Comparison of ENCODE assay signal across 8 cellular contexts in the genomic region with DNA sequence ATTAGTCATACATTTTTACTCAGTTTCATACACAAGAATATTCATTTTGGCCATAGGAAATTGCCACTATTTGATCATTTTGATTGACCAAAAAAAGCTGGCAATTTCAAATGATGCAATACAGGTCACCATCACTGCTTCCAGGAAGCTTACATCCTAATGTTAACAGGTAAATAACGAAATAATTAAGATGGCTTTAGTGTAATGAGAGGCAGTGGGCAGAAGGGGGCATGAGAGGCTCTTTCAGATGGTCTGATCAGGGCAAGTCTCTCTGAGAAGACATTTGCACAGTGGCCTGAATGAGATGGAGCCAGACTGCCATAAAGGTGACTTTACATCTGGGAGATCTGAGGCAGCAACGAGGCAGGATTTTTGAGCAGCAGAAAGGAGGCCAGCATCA.
A peak's percentile ranks its signal among the peaks of the same experiment; 100 is the strongest.
DNase-seq lines count a peak whose midpoint lies in the region; ATAC-seq and TF ChIP-seq lines count a peak whose summit lies in the region.

No MANE protein-coding gene starts in this region.

- no peak overlapping the region for H3K27ac Mint-ChIP-seq in CD4-positive, alpha-beta T cell
- H3K27ac Mint-ChIP-seq in WTC11, result no peak overlapping the region

- peak in 4 of 10 experiments; percentile 1 to 4 (median 1) for DNase-seq in CD4-positive, alpha-beta T cell
- peak; percentile 79 for DNase-seq in NCI-H2081 treated with DMSO at 0.1 percent for 48 hours (lab: John Stamatoyannopoulos, UW)
- peak; percentile 71 for DNase-seq in WTC11 (ENCODE audit: low spot score)
- DNase-seq in fibroblast of gingiva (ENCODE audit: low read depth), result peak; percentile 29
- no peak for DNase-seq in omental fat pad (ENCODE audit: low spot score)
- no peak for DNase-seq in NCI-H128 (lab: John Stamatoyannopoulos, UW; ENCODE audit: unreplicated experiment)

- ATAC-seq in CD4-positive, alpha-beta T cell (ENCODE audit: poor library complexity), result peak; percentile 37
- ATAC-seq in GM18873 (IDR thresholded peaks at IDR 0.05; ENCODE audit: low FRiP score, unreplicated experiment) (peak; percentile 51), HG03039 (IDR thresholded peaks at IDR 0.05; ENCODE audit: unreplicated experiment) (peak; percentile 70), WTC11 (peak; percentile 99), omental fat pad (ENCODE audit: low FRiP score) (peak; percentile 70)

- no peaks in the 10 kb centered on the region for H3K9me3 ChIP-seq in CD4-positive, alpha-beta T cell (ENCODE audit: control insufficient read depth, low read length)

- H3K27me3 Mint-ChIP-seq in CD4-positive, alpha-beta T cell, result no peaks in the 10 kb centered on the region
- H3K27me3 Mint-ChIP-seq in WTC11 (ENCODE audit: low read depth), result no peaks in the 10 kb centered on the region; the same call in 1 of the 2 replicates

- no peaks in the 10 kb centered on the region for H3K36me3 Mint-ChIP-seq in CD4-positive, alpha-beta T cell (ENCODE audit: low read depth)
- no peaks in the 10 kb centered on the region for H3K36me3 Mint-ChIP-seq in WTC11

- no peak overlapping the region for H3K27ac ChIP-seq in CD4-positive, alpha-beta T cell (ENCODE audit: low read depth, low read length)

- POLR2A ChIA-PET in CD4-positive, alpha-beta T cell (lab: Charles Lee), result no interaction called here
- POLR2A ChIA-PET in WTC11 (lab: Charles Lee), result no interaction called here

- peak; percentile 24 for TF ChIP-seq CTCF in CD4-positive, alpha-beta T cell (IDR thresholded peaks at IDR 0.05)
- TF ChIP-seq CTCF in WTC11 (IDR thresholded peaks at IDR 0.05), result peak; percentile 59; the same call in 1 of the 2 replicates
- TF ChIP-seq CTCF in omental fat pad (IDR thresholded peaks at IDR 0.05), result no peak

- no peaks in the 10 kb centered on the region for H3K27me3 ChIP-seq in CD4-positive, alpha-beta T cell (ENCODE audit: control insufficient read depth, insufficient read depth, low read length)

- H3K9me3 Mint-ChIP-seq in CD4-positive, alpha-beta T cell, result no peaks in the 10 kb centered on the region
- no peaks in the 10 kb centered on the region for H3K9me3 Mint-ChIP-seq in WTC11

- intact Hi-C loops in CD4-positive, alpha-beta T cell (cut with DNase I, micrococcal nuclease), result loop anchor here in 1 of 2 experiments (5.0 kb wide), 2 partner anchors 260 to 1345 kb away; no protein-coding TSS in a partner anchor

- H3K4me1 Mint-ChIP-seq in CD4-positive, alpha-beta T cell (ENCODE audit: low read depth), result peaks cover 6% of the 10 kb centered on the region
- H3K4me1 Mint-ChIP-seq in WTC11, result peaks cover 3% of the 10 kb centered on the region

- CTCF ChIA-PET in CD4-positive, alpha-beta T cell (lab: Charles Lee), result no interaction called here
- CTCF ChIA-PET in WTC11 (lab: Charles Lee), result interaction anchor here (0.6 to 1.6 kb wide), 15 partner anchors 10 to 266 kb away, joined by 3 to 11 read pairs (median 4); no protein-coding TSS in a partner anchor

- no peak overlapping the region for H3K4me3 Mint-ChIP-seq in CD4-positive, alpha-beta T cell
- no peak overlapping the region for H3K4me3 Mint-ChIP-seq in WTC11

TF ChIP-seq in WTC11, 78 proteins besides CTCF, POLR2A, EP300 and RAD21:
- TF ChIP-seq TCF7 (CRISPR knock-in tag; IDR thresholded peaks at IDR 0.05; ENCODE audit: low read depth) (no peak), ZNF671 (CRISPR knock-in tag; IDR thresholded peaks at IDR 0.05) (no peak), JUN (CRISPR knock-in tag; IDR thresholded peaks at IDR 0.05) (no peak), GRHL2 (CRISPR knock-in tag; IDR thresholded peaks at IDR 0.05; ENCODE audit: insufficient replicate concordance, severe bottlenecking) (no peak), PREB (CRISPR knock-in tag; IDR thresholded peaks at IDR 0.05; ENCODE audit: borderline replicate concordance) (no peak), ZNF416 (CRISPR knock-in tag; IDR thresholded peaks at IDR 0.05) (no peak), ZNF317 (CRISPR knock-in tag; IDR thresholded peaks at IDR 0.05; ENCODE audit: borderline replicate concordance, low read depth) (no peak), ZNF219 (CRISPR knock-in tag; IDR thresholded peaks at IDR 0.05; ENCODE audit: borderline replicate concordance) (no peak), ZSCAN18 (CRISPR knock-in tag; IDR thresholded peaks at IDR 0.05) (no peak)
- TF ChIP-seq, protein P1, sequence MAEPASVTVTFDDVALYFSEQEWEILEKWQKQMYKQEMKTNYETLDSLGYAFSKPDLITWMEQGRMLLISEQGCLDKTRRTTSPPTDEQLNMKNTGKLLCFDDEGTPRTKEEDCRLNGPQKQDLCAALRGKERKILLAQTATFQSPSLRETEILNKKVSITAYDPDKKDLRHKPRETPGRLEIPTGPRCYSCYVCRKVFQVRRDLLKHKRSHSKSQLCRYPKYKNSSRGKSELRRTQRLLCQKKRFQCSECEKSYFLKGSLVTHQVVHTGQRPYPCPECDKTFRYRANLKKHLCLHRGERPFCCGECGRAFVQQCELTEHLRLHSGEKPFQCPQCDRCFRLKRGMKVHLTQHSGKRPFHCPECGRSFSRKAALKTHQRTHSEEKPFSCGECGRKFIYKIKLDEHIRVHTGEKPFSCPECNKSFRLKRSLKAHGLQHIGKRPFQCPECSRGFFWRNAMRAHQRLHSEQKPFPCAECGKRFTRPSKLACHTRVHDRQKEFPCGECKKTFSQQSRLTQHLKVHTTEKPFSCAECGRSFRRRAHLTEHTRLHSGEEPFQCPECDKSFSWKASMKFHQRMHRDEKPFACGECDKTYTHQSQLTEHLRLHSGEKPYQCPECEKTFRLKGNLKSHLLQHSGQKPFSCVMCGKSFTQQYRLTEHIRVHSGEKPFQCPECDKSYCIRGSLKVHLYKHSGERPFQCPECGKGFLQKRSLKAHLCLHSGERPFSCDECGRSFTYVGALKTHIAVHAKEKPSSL (CRISPR knock-in tag; conservative IDR thresholded peaks at IDR 0.05), result no peak
- TF ChIP-seq, protein P2, sequence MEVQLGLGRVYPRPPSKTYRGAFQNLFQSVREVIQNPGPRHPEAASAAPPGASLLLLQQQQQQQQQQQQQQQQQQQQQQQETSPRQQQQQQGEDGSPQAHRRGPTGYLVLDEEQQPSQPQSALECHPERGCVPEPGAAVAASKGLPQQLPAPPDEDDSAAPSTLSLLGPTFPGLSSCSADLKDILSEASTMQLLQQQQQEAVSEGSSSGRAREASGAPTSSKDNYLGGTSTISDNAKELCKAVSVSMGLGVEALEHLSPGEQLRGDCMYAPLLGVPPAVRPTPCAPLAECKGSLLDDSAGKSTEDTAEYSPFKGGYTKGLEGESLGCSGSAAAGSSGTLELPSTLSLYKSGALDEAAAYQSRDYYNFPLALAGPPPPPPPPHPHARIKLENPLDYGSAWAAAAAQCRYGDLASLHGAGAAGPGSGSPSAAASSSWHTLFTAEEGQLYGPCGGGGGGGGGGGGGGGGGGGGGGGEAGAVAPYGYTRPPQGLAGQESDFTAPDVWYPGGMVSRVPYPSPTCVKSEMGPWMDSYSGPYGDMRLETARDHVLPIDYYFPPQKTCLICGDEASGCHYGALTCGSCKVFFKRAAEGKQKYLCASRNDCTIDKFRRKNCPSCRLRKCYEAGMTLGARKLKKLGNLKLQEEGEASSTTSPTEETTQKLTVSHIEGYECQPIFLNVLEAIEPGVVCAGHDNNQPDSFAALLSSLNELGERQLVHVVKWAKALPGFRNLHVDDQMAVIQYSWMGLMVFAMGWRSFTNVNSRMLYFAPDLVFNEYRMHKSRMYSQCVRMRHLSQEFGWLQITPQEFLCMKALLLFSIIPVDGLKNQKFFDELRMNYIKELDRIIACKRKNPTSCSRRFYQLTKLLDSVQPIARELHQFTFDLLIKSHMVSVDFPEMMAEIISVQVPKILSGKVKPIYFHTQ (CRISPR knock-in tag; IDR thresholded peaks at IDR 0.05), result no peak
- TF ChIP-seq, protein P3, sequence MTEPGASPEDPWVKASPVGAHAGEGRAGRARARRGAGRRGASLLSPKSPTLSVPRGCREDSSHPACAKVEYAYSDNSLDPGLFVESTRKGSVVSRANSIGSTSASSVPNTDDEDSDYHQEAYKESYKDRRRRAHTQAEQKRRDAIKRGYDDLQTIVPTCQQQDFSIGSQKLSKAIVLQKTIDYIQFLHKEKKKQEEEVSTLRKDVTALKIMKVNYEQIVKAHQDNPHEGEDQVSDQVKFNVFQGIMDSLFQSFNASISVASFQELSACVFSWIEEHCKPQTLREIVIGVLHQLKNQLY (CRISPR knock-in tag; IDR thresholded peaks at IDR 0.05), result no peak

Comparison
In these comparisons a context has a peak if more than half of its experiments do, and no peak if none do; other contexts are left out.
1. ATAC-seq: peak in every context shown above with its lines; median percentile 99 in WTC11; 70 in HG03039; 70 in omental fat pad; 51 in GM18873; 37 in CD4-positive, alpha-beta T cell.
2. DNase-seq: peak in NCI-H2081 treated with DMSO at 0.1 percent for 48 hours (single experiment), WTC11 (single experiment) and fibroblast of gingiva (single experiment); none in omental fat pad (single experiment) and NCI-H128 (single experiment).
3. CTCF ChIP-seq: peak in CD4-positive, alpha-beta T cell (single experiment) and WTC11 (single experiment); none in omental fat pad (0 of 3).